22 cellular contexts compared by ENCODE assay signal in the genomic region with DNA sequence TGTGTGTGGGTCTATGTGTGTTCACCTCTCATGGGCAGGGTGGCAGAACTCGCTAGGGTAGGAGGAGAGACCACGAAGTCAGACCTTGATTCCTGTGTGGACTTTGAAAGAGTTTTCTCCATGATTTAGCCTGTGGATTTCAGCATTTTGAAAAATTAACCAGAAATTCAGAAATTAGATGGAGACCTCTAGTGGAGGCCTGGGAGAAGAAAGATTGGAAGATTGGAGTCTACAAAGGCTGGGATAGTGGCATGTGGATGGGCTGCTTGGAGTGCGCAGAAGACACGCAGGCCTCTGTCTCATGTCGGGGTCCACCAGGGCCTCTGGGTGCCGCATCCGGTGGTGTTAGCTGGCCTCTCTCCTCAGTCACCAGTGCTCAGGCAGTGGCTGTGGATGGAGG. TPM values are rescaled to one million over a fixed set of nuclear protein-coding genes. Genes with fewer than 3 reads are reported as not detected.
DNase-seq lines count a peak whose midpoint lies in the region; ATAC-seq and TF ChIP-seq lines count a peak whose summit lies in the region.
"Had no signal": no experiment of that assay in that cellular context is flagged by ENCODE, and none has a peak within 500 bp of the region (broad histone marks: within the 10 kb centered on the region; RNA-seq: fewer than 3 reads in every experiment).

No MANE protein-coding gene starts in this region.

- no peak overlapping the region for H2AFZ ChIP-seq in PC-3 (ENCODE audit: low read length)

- no peaks in the 10 kb centered on the region for H3F3A ChIP-seq in PC-3 (ENCODE audit: low read length, unreplicated experiment)

- H3K4me1 ChIP-seq in PC-3 (ENCODE audit: insufficient read depth, low read length), result no peaks in the 10 kb centered on the region
- no peaks in the 10 kb centered on the region for H3K4me1 ChIP-seq in A673 (ENCODE audit: insufficient read depth, low read length, poor library complexity, severe bottlenecking)
- H3K4me1 ChIP-seq in left lung, result no peaks in the 10 kb centered on the region
- H3K4me1 ChIP-seq in psoas muscle, result no peaks in the 10 kb centered on the region
- H3K4me1 ChIP-seq: Caco-2, Peyer's patch had no signal

- POLR2A ChIA-PET in PC-3 (lab: Charles Lee; ENCODE audit: unreplicated experiment), result no interaction called here
- POLR2A ChIA-PET in A673 (lab: Charles Lee; ENCODE audit: low non-redundant PET), result no interaction called here

- H3K9ac ChIP-seq in PC-3 (ENCODE audit: low read length), result no peak overlapping the region

- 93 to 98% (median 96%) methylated on average over 7 of the region's 7 CpGs for WGBS in psoas muscle, 3 donors

- ATAC-seq in PC-3 (peak; percentile 53; the same call in 1 of the 2 replicates), left lung (no peak), psoas muscle (no peak)
- ATAC-seq: activated CD8-positive, alpha-beta T cell treated with anti-CD3 and anti-CD28 coated beads, Interleukin-2, amount 10 ng/mL, durations not matched to agents 7 days and 5 days; mucosa of descending colon; stimulated activated naive CD8-positive, alpha-beta T cell treated with anti-CD3 and anti-CD28 coated beads, Interleukin-15, amount 100 ng/mL, for 72 hours had no signal

- H3K9me3 ChIP-seq in PC-3 (ENCODE audit: low read length) (no peaks in the 10 kb centered on the region), A673 (ENCODE audit: low read depth, low read length, poor library complexity, severe bottlenecking) (no peaks in the 10 kb centered on the region), left lung (no peaks in the 10 kb centered on the region), psoas muscle (no peaks in the 10 kb centered on the region)
- H3K9me3 ChIP-seq: Caco-2, mucosa of descending colon, Peyer's patch, tibial nerve had no signal

- H3K27ac ChIP-seq in PC-3 (ENCODE audit: low read length) (no peak overlapping the region), A673 (ENCODE audit: low read depth, low read length, poor library complexity, severe bottlenecking) (no peak overlapping the region), left lung (no peak overlapping the region), psoas muscle (no peak overlapping the region)
- H3K27ac ChIP-seq: Peyer's patch, tibial nerve had no signal

- H4K20me1 ChIP-seq in PC-3 (ENCODE audit: low read length), result no peaks in the 10 kb centered on the region

- H3K9me2 ChIP-seq in PC-3 (replicated peaks; ENCODE audit: low read length), result no peaks in the 10 kb centered on the region

- H3K79me2 ChIP-seq in PC-3 (ENCODE audit: low read length), result no peaks in the 10 kb centered on the region

- BruUV-seq in PC-3 (replicated peaks; lab: Mats Ljungman, UMichigan) (no TSS peak), A673 (replicated peaks; lab: Mats Ljungman, UMichigan) (no TSS peak)

- peak; percentile 64 for TF ChIP-seq CTCF in PC-3 (conservative IDR thresholded peaks at IDR 0.05; ENCODE audit: low read depth, low read length)
- peak; percentile 47 for TF ChIP-seq CTCF in choroid plexus epithelial cell (conservative IDR thresholded peaks at IDR 0.05; ENCODE audit: low read depth, low read length)
- peak; percentile 52 for TF ChIP-seq CTCF in retinal pigment epithelial cell (conservative IDR thresholded peaks at IDR 0.05; ENCODE audit: low read depth, low read length)
- TF ChIP-seq CTCF in A673 (conservative IDR thresholded peaks at IDR 0.05; ENCODE audit: low read depth, low read length), result no peak
- TF ChIP-seq CTCF in left lung (IDR thresholded peaks at IDR 0.05), result no peak
- no peak for TF ChIP-seq CTCF in psoas muscle (IDR thresholded peaks at IDR 0.05)

- CTCF ChIA-PET in PC-3 (lab: Charles Lee) (no interaction called here), A673 (lab: Charles Lee) (no interaction called here)

- intact Hi-C loops in PC-3 (cut with micrococcal nuclease) (no loop called here), A673 (cut with micrococcal nuclease; ENCODE audit: unreplicated experiment) (no loop called here), left lung (cut with DNase I) (no loop called here), psoas muscle (cut with DNase I) (no loop called here)

- no peaks in the 10 kb centered on the region for H3K27me3 ChIP-seq in PC-3 (ENCODE audit: low read length)
- H3K27me3 ChIP-seq in A673 (replicated peaks; ENCODE audit: insufficient read depth, low read depth, low read length, poor library complexity), result no peaks in the 10 kb centered on the region
- H3K27me3 ChIP-seq in left lung, result no peaks in the 10 kb centered on the region
- no peaks in the 10 kb centered on the region for H3K27me3 ChIP-seq in psoas muscle (ENCODE audit: insufficient read depth in 3 of 3, low read length in 2 of 3)
- H3K27me3 ChIP-seq: Peyer's patch, tibial nerve had no signal

- H3K36me3 ChIP-seq in PC-3 (ENCODE audit: low read depth, low read length), result no peaks in the 10 kb centered on the region
- no peaks in the 10 kb centered on the region for H3K36me3 ChIP-seq in A673 (ENCODE audit: insufficient read depth, low read length, poor library complexity, severe bottlenecking)
- H3K36me3 ChIP-seq in left lung, result no peaks in the 10 kb centered on the region
- H3K36me3 ChIP-seq in psoas muscle (ENCODE audit: insufficient read depth in 1 of 2, low read depth in 1 of 2), result no peaks in the 10 kb centered on the region
- H3K36me3 ChIP-seq: Peyer's patch, tibial nerve had no signal

- no peak overlapping the region for H3K4me2 ChIP-seq in PC-3 (ENCODE audit: low read length)

- DNase-seq in ELR (ENCODE audit: low read depth) (peak; percentile 8), PC-3 (peak; percentile 19), choroid plexus epithelial cell (ENCODE audit: low read depth) (peak; percentile 5), retinal pigment epithelial cell (ENCODE audit: low read depth) (no peak), A673 (ENCODE audit: low spot score) (no peak), left lung (no peak), psoas muscle (no peak)
- DNase-seq: activated CD4-positive, CD25-positive, alpha-beta regulatory T cell treated with anti-CD3 and anti-CD28 coated beads, Interleukin-2, amount 50 U/mL, for 72 hours; activated CD8-positive, alpha-beta T cell treated with anti-CD3 and anti-CD28 coated beads, Interleukin-2, amount 10 ng/mL, durations not matched to agents 7 days and 5 days; activated naive CD4-positive, alpha-beta T cell; activated T-cell treated with anti-CD3 and anti-CD28 coated beads, Interleukin-2, amount 50 U/mL, for 24 hours; Caco-2; effector CD4-positive, alpha-beta T cell; mucosa of descending colon; MV-4-11; NCI-H187; NCI-H2227 treated with DMSO at 0.1 percent for 48 hours; Peyer's patch; stimulated activated CD4-positive, alpha-beta T cell treated with anti-CD3 and anti-CD28 coated beads, Interleukin-4, amount 100 ng/mL, for 4 hours; stimulated activated naive CD8-positive, alpha-beta T cell treated with anti-CD3 and anti-CD28 coated beads, Interleukin-15, amount 100 ng/mL, for 72 hours had no signal

- H3K4me3 ChIP-seq in PC-3 (ENCODE audit: low read length) (no peak overlapping the region), choroid plexus epithelial cell (ENCODE audit: low read depth, low read length) (no peak overlapping the region), retinal pigment epithelial cell (ENCODE audit: low read length) (no peak overlapping the region), A673 (ENCODE audit: low read depth, low read length, poor library complexity, severe bottlenecking) (no peak overlapping the region), left lung (no peak overlapping the region), psoas muscle (no peak overlapping the region)
- H3K4me3 ChIP-seq: mucosa of descending colon, Peyer's patch, tibial nerve had no signal

RNA-seq across cellular contexts. Expression of a gene that starts 18.9 kb away (rescaled TPM):
- total RNA-seq in PC-3 (2014; rRNA removed), result not detected in 2 replicates
- total RNA-seq in A673 (2021), result not detected in 2 replicates
- total RNA-seq in left lung, result not detected
- not detected for total RNA-seq in psoas muscle
- not detected for polyA plus RNA-seq in psoas muscle
- total RNA-seq: activated CD8-positive, alpha-beta T cell treated with anti-CD3 and anti-CD28 coated beads, Interleukin-2, amount 10 ng/mL, durations not matched to agents 7 days and 5 days; fibroblast of lung; Peyer's patch; tibial nerve had no signal
- polyA plus RNA-seq: fibroblast of lung had no signal

Comparison
In these comparisons a context has a peak if more than half of its experiments do, and no peak if none do; other contexts are left out.
1. DNase-seq: peak in ELR (single experiment), PC-3 (single experiment) and choroid plexus epithelial cell (single experiment); none in retinal pigment epithelial cell (single experiment), A673 (single experiment), left lung (0 of 2) and psoas muscle (0 of 2).
2. CTCF ChIP-seq: peak in PC-3 (single experiment), choroid plexus epithelial cell (single experiment) and retinal pigment epithelial cell (single experiment); none in A673 (single experiment), left lung (0 of 2) and psoas muscle (single experiment).